15 cellular contexts compared by ENCODE assay signal in the genomic region with DNA sequence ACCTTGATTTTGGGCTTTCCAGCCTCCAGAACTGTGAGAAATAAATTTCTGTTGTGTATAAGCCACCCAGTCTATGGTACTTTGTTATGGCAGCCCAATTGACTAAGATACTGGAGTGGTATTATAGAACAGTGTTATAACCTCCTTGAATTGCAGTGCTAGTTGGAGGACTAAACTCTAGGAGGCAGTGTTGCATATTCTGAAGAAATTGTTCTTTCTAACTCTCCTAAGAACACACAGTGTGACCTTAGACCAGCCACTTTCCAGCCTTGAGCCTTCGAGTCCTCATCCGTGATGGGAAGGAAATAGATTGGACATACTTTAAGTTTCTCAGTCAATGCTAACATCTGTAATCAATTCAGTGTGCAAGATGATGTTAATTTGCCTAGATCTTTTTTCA. TPM values are rescaled to one million over a fixed set of nuclear protein-coding genes. Genes with fewer than 3 reads are reported as not detected.
DNase-seq lines count a peak whose midpoint lies in the region; ATAC-seq, FAIRE-seq and TF ChIP-seq lines count a peak whose summit lies in the region.
"Had no signal": no experiment of that assay in that cellular context is flagged by ENCODE, and none has a peak within 500 bp of the region (broad histone marks: within the 10 kb centered on the region; RNA-seq: fewer than 3 reads in every experiment).

No MANE protein-coding gene starts in this region.

- H3K9me3 ChIP-seq in A549, result no peaks in the 10 kb centered on the region
- H3K9me3 ChIP-seq in OCI-LY3 (ENCODE audit: insufficient read depth, low read length), result no peaks in the 10 kb centered on the region

- TF ChIP-seq POLR2A in A549 (IDR thresholded peaks at IDR 0.05; ENCODE audit: low read length), result no peak

- H3K27me3 Mint-ChIP-seq in immature natural killer cell (ENCODE audit: low read depth in 3 of 3), result no peaks in the 10 kb centered on the region
- H3K27me3 Mint-ChIP-seq: stimulated activated naive CD8-positive, alpha-beta T cell treated with anti-CD3 and anti-CD28 coated beads, Interleukin-15, Interleukin-2, amounts not matched to agents 100 ng/mL and 50 ng/mL, for 24 hours had no signal

- H3K4me1 Mint-ChIP-seq in immature natural killer cell, result no peaks in the 10 kb centered on the region

- H3K4me3 ChIP-seq in A549 (no peak overlapping the region), GM12875 (ENCODE audit: low read depth, low read length) (no peak overlapping the region), OCI-LY3 (ENCODE audit: low read length) (no peak overlapping the region), epithelial cell of esophagus (ENCODE audit: low read length) (no peak overlapping the region)
- H3K4me3 ChIP-seq: BLaER1 treated with 17β-estradiol and CSF1 and Interleukin-3, amounts not matched to agents 10 nM and 100 nM had no signal

- POLR2A ChIA-PET in A549 (lab: Yijun Ruan, JAX), result no interaction called here

- H3K4me2 ChIP-seq in A549 (no peak overlapping the region), OCI-LY3 (ENCODE audit: low read length) (no peak overlapping the region)
- H3K4me2 ChIP-seq: BLaER1 treated with 17β-estradiol and CSF1 and Interleukin-3, amounts not matched to agents 10 nM and 100 nM had no signal

- DNase-seq in A549 (ENCODE audit: low read depth in 1 of 2, low spot score in 1 of 2) (peak in 1 of 2 experiments; percentile 13), epithelial cell of esophagus (ENCODE audit: low read depth) (peak; percentile 19), UCSD-AML1 (lab: John Stamatoyannopoulos, UW; ENCODE audit: unreplicated experiment) (no peak), medulla oblongata (ENCODE audit: extremely low spot score) (no peak), immature natural killer cell (no peak)
- DNase-seq in NK-92 treated with Interleukin-12 subunit alpha and Interleukin-12 subunit beta, amount 100 ng/mL, for 24 hours (lab: John Stamatoyannopoulos, UW), result no peak
- DNase-seq: activated CD4-positive, alpha-beta T cell treated with anti-CD3 and anti-CD28 coated beads, Interleukin-2, amount 50 U/mL, for 4 hours; GDM1; NCI-H1092; NCI-H526 had no signal

- TF ChIP-seq CTCF in A549 (IDR thresholded peaks at IDR 0.05) (peak; percentile 20; the same call in 2 of the 3 replicates), GM12875 (IDR thresholded peaks at IDR 0.05; ENCODE audit: borderline replicate concordance, insufficient read depth, low read depth, low read length) (peak; percentile 18; the same call in 1 of the 2 replicates), OCI-LY3 (IDR thresholded peaks at IDR 0.05; ENCODE audit: low read depth, low read length) (peak; percentile 54), epithelial cell of esophagus (IDR thresholded peaks at IDR 0.05; ENCODE audit: insufficient read depth, low read depth, low read length, missing control alignments) (no peak)

- H3K9me3 Mint-ChIP-seq in immature natural killer cell, result no peaks in the 10 kb centered on the region
- H3K9me3 Mint-ChIP-seq: stimulated activated naive CD8-positive, alpha-beta T cell treated with anti-CD3 and anti-CD28 coated beads, Interleukin-15, Interleukin-2, amounts not matched to agents 100 ng/mL and 50 ng/mL, for 24 hours had no signal

- CTCF ChIA-PET in A549 (lab: Yijun Ruan, JAX), result no interaction called here

- no peaks in the 10 kb centered on the region for H4K20me1 ChIP-seq in OCI-LY3 (ENCODE audit: insufficient read depth, low read length)
- H4K20me1 ChIP-seq: BLaER1 treated with 17β-estradiol and CSF1 and Interleukin-3, amounts not matched to agents 10 nM and 100 nM had no signal

- no peaks in the 10 kb centered on the region for H3K79me2 ChIP-seq in OCI-LY3 (ENCODE audit: low read length)

- H3K4me1 ChIP-seq in A549 (no peaks in the 10 kb centered on the region), OCI-LY3 (ENCODE audit: low read length) (no peaks in the 10 kb centered on the region)

- H3K4me3 Mint-ChIP-seq in immature natural killer cell, result no peak overlapping the region
- H3K4me3 Mint-ChIP-seq: stimulated activated naive CD8-positive, alpha-beta T cell treated with anti-CD3 and anti-CD28 coated beads, Interleukin-15, Interleukin-2, amounts not matched to agents 100 ng/mL and 50 ng/mL, for 24 hours had no signal

- WGBS in A549 (ENCODE audit: missing lambda C conversion rate), result 88% methylated on average over 2 of the region's 2 CpGs

- no peak for FAIRE-seq in A549 (lab: Jason Lieb, UNC)

- TF ChIP-seq EP300 in A549 (IDR thresholded peaks at IDR 0.05), result no peak

- no peaks in the 10 kb centered on the region for H3K36me3 Mint-ChIP-seq in immature natural killer cell

- no peaks in the 10 kb centered on the region for H3K36me3 ChIP-seq in OCI-LY3 (replicated peaks; ENCODE audit: low read depth, low read length)
- H3K36me3 ChIP-seq: BLaER1 treated with 17β-estradiol and CSF1 and Interleukin-3, amounts not matched to agents 10 nM and 100 nM had no signal

- TF ChIP-seq RAD21 in A549 (conservative IDR thresholded peaks at IDR 0.05 in 1 of 2, IDR thresholded peaks at IDR 0.05 in 1 of 2), result peak in 1 of 2 experiments; percentile 29; a peak in 1 of 5 replicates

- H3K27ac ChIP-seq in A549, result no peak overlapping the region
- H3K27ac ChIP-seq in OCI-LY3 (ENCODE audit: low read length), result no peak overlapping the region
- H3K27ac ChIP-seq: BLaER1 treated with 17β-estradiol and CSF1 and Interleukin-3, amounts not matched to agents 10 nM and 100 nM had no signal

- no peak overlapping the region for H3K9ac ChIP-seq in OCI-LY3 (ENCODE audit: low read length)
- H3K9ac ChIP-seq: BLaER1 treated with 17β-estradiol and CSF1 and Interleukin-3, amounts not matched to agents 10 nM and 100 nM had no signal

- H3K27me3 ChIP-seq in OCI-LY3 (ENCODE audit: low read depth, low read length), result no peaks in the 10 kb centered on the region
- H3K27me3 ChIP-seq: BLaER1 treated with 17β-estradiol and CSF1 and Interleukin-3, amounts not matched to agents 10 nM and 100 nM had no signal

- no peak overlapping the region for H2AFZ ChIP-seq in OCI-LY3 (ENCODE audit: low read depth, low read length)

- peak in 1 of 2 experiments; percentile 64; a peak in 4 of 6 replicates for ATAC-seq in A549

- H3K27ac Mint-ChIP-seq in immature natural killer cell, result no peak overlapping the region
- H3K27ac Mint-ChIP-seq: stimulated activated naive CD8-positive, alpha-beta T cell treated with anti-CD3 and anti-CD28 coated beads, Interleukin-15, Interleukin-2, amounts not matched to agents 100 ng/mL and 50 ng/mL, for 24 hours had no signal

TF ChIP-seq in A549, 52 proteins besides CTCF, POLR2A, EP300 and RAD21:
- TF ChIP-seq ZFP36 (IDR thresholded peaks at IDR 0.05; ENCODE audit: borderline replicate concordance, partially characterized antibody), result no peak
- TF ChIP-seq, protein P1, sequence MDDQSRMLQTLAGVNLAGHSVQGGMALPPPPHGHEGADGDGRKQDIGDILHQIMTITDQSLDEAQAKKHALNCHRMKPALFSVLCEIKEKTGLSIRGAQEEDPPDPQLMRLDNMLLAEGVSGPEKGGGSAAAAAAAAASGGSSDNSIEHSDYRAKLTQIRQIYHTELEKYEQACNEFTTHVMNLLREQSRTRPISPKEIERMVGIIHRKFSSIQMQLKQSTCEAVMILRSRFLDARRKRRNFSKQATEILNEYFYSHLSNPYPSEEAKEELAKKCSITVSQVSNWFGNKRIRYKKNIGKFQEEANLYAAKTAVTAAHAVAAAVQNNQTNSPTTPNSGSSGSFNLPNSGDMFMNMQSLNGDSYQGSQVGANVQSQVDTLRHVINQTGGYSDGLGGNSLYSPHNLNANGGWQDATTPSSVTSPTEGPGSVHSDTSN (IDR thresholded peaks at IDR 0.05), result no peak
- no peak for TF ChIP-seq HOXA7 (CRISPR knock-in tag; IDR thresholded peaks at IDR 0.05)
- no peak for TF ChIP-seq GATA3 (IDR thresholded peaks at IDR 0.05; ENCODE audit: borderline replicate concordance)
- TF ChIP-seq BHLHE40 (IDR thresholded peaks at IDR 0.05; ENCODE audit: low read depth, low read length), result no peak
- TF ChIP-seq, protein P2, sequence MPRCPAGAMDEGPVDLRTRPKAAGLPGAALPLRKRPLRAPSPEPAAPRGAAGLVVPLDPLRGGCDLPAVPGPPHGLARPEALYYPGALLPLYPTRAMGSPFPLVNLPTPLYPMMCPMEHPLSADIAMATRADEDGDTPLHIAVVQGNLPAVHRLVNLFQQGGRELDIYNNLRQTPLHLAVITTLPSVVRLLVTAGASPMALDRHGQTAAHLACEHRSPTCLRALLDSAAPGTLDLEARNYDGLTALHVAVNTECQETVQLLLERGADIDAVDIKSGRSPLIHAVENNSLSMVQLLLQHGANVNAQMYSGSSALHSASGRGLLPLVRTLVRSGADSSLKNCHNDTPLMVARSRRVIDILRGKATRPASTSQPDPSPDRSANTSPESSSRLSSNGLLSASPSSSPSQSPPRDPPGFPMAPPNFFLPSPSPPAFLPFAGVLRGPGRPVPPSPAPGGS (IDR thresholded peaks at IDR 0.05), result no peak
- no peak for TF ChIP-seq HEYL (CRISPR knock-in tag; IDR thresholded peaks at IDR 0.05)
- no peak for TF ChIP-seq SREBF2 (IDR thresholded peaks at IDR 0.05)
- TF ChIP-seq PHF8 (IDR thresholded peaks at IDR 0.05; ENCODE audit: borderline replicate concordance, low read depth), result no peak
- no peak for TF ChIP-seq SMC3 (IDR thresholded peaks at IDR 0.05)
- TF ChIP-seq NPAS2 (CRISPR knock-in tag; IDR thresholded peaks at IDR 0.05; ENCODE audit: borderline replicate concordance), result no peak
- no peak for TF ChIP-seq RFX5 (IDR thresholded peaks at IDR 0.05)
- no peak for TF ChIP-seq FOSB (CRISPR knock-in tag; IDR thresholded peaks at IDR 0.05)
- no peak for TF ChIP-seq POLR2AphosphoS2 (conservative IDR thresholded peaks at IDR 0.05; ENCODE audit: low read length)
- no peak for TF ChIP-seq ZC3H11A (IDR thresholded peaks at IDR 0.05)
- TF ChIP-seq ESRRA (IDR thresholded peaks at IDR 0.05; ENCODE audit: borderline replicate concordance, low read length), result no peak

RNA-seq across cellular contexts. Expression of a gene that starts 22.4 kb away (rescaled TPM):
- not detected in 2 replicates for polyA plus RNA-seq in A549 (2011; rRNA removed)
- not detected in 2 replicates for polyA plus RNA-seq in A549 (2012; cell fraction: cytosol; rRNA removed)
- polyA plus RNA-seq in A549 (2012; cell fraction: nucleus; rRNA removed), result 0.02 TPM in 1 of 2 replicates, not detected in the other
- polyA plus RNA-seq in A549 (2017; fragmentation: RNase III; extraction: RNeasy Plus Mini Kit Qiagen cat#74134 plus additional on column Dnase treatment), result not detected in 3 replicates
- not detected in 2 replicates for polyA minus RNA-seq in A549 (2011; rRNA and poly(A)+ RNA removed)
- not detected for polyA plus RNA-seq in immature natural killer cell
- polyA plus RNA-seq: fibroblast of lung had no signal

RNA-seq across cellular contexts. Expression of a gene that starts 47.8 kb away (rescaled TPM):
- polyA plus RNA-seq in A549 (2011; rRNA removed) (492 and 548 TPM in 2 replicates), A549 (2017; fragmentation: RNase III; extraction: RNeasy Plus Mini Kit Qiagen cat#74134 plus additional on column Dnase treatment) (437 to 442 TPM (median 441 TPM) in 3 replicates), immature natural killer cell (100 to 1,000 TPM; 129 to 201 (median 142) TPM)
- polyA plus RNA-seq in A549 (2012; cell fraction: cytosol; rRNA removed), result 329 and 423 TPM in 2 replicates
- polyA plus RNA-seq in A549 (2012; cell fraction: nucleus; rRNA removed), result 206 and 252 TPM in 2 replicates
- 292 and 323 TPM in 2 replicates for polyA minus RNA-seq in A549 (2011; rRNA and poly(A)+ RNA removed)
